Comparison of ENCODE assay signal across 9 cellular contexts in the genomic region with DNA sequence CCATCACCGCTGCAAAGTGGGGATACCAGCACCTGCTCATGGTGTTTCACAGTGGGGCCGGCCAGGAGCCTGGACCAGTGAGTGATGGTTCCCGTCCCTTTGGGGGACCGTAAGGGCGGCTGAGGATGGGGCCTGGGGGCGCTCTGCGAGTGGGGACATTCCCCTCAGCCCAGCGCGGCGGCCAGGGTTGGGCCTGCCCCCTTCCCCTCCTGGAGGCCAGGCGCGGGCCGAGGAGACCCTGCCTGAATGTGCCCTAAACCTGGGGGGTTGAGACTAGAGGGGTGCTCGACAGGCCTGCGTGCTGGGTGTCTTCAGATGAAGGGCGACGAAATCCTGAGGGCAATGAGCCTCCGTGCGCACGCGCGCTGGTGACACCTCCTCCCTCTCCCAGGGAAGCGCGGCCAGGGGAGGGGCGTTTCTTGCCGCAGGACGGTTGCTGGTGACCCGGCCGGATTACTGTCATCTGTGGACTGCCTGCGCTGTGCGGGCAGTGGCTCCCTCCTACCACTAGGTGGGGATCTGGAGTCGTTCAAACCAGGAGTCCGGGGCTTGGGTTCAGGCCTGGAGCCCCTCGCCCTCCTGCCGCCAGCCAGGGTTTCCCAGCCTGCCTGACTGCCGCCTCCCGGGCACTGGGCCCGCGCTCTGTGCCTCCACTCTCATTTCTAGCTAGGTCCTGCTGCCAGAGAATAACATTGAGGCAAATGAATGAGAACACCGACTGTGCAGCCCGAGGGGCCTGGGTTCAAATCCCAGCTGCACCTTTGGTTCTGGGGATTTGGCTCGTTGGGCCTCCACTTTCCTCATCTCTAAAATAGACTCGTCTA. TPM values are rescaled to one million over a fixed set of nuclear protein-coding genes. Genes with fewer than 3 reads are reported as not detected.
DNase-seq lines count a peak whose midpoint lies in the region; ATAC-seq and TF ChIP-seq lines count a peak whose summit lies in the region.
"Had no signal": no experiment of that assay in that cellular context is flagged by ENCODE, and none has a peak within 500 bp of the region (broad histone marks: within the 10 kb centered on the region; RNA-seq: fewer than 3 reads in every experiment).

No MANE protein-coding gene starts in this region.

- ATAC-seq in HCT116 (peak; percentile 85), activated B cell treated with CpG ODN at 0.5 μM for 24 hours (ENCODE audit: low read depth) (peak; percentile 67), left lobe of liver (peak; percentile 77)

- CTCF ChIA-PET in HCT116 (lab: Charles Lee) (interaction anchor here (0.7 to 5.0 kb wide), 11 partner anchors 8 to 693 kb away, joined by 3 to 28 read pairs (median 5); no protein-coding TSS in a partner anchor), activated B cell treated with CpG ODN at 0.5 μM for 24 hours (lab: Charles Lee) (interaction anchor here (0.6 to 1.0 kb wide), 2 partner anchors 10 to 214 kb away, joined by 3 read pairs; no protein-coding TSS in a partner anchor)

- no peaks in the 10 kb centered on the region for H3K79me2 ChIP-seq in HCT116 (ENCODE audit: insufficient read depth, low read length)

- H3K9me3 Mint-ChIP-seq in activated B cell treated with CpG ODN at 0.5 μM for 24 hours, result no peaks in the 10 kb centered on the region

- no peak overlapping the region for H3K27ac Mint-ChIP-seq in activated B cell treated with CpG ODN at 0.5 μM for 24 hours

- peak overlapping the region in 1 of 2 experiments; percentile 20; a peak in 2 of 4 replicates for H3K4me3 ChIP-seq in HCT116 (replicated peaks in 1 of 2; ENCODE audit: low read depth in 1 of 2, low read length in 2 of 2)

- DNase-seq in COLO829 (ENCODE audit: low spot score), result peak; percentile 91
- peak; percentile 89 for DNase-seq in HCT116 (ENCODE audit: low read depth, low spot score)
- DNase-seq in NCI-H2227 (lab: John Stamatoyannopoulos, UW; ENCODE audit: unreplicated experiment), result peak; percentile 85
- DNase-seq in activated B cell treated with CpG ODN at 0.5 μM for 24 hours, result no peak
- peak; percentile 87 for DNase-seq in dermis blood vessel endothelial cell
- peak; percentile 80 for DNase-seq in left lobe of liver (ENCODE audit: low spot score)
- peak; percentile 67 to 77 for DNase-seq in stimulated activated CD4-positive, alpha-beta T cell treated with anti-CD3 and anti-CD28 coated beads, Interleukin-2, amount 100 ng/mL, for 24 hours
- no peak for DNase-seq in NCI-H128 (lab: John Stamatoyannopoulos, UW; ENCODE audit: unreplicated experiment)

- peak overlapping the region; percentile 71 for H3K27ac ChIP-seq in HCT116 (ENCODE audit: low read depth, low read length)

- H3K4me1 ChIP-seq in HCT116 (ENCODE audit: control insufficient read depth in 1 of 2, insufficient read depth in 2 of 2, low read length in 2 of 2), result peaks cover 43 to 49% of the 10 kb centered on the region in 2 experiments

- peak overlapping the region; percentile 28 for H3K9ac ChIP-seq in HCT116 (ENCODE audit: low read length)

- RAD21 ChIA-PET in HCT116 (lab: Charles Lee; ENCODE audit: low non-redundant PET in 1 of 2, low total read pairs in 2 of 2, uncharacterized antibody in 2 of 2, unreplicated experiment in 2 of 2), result interaction anchor here (0.9 to 1.3 kb wide), 4 partner anchors 134 to 167 kb away, joined by 3 to 6 read pairs (median 4); no protein-coding TSS in a partner anchor

- H2AFZ ChIP-seq in HCT116 (ENCODE audit: low read depth, low read length, poor library complexity, severe bottlenecking), result peak overlapping the region; percentile 81

- peaks cover 8% of the 10 kb centered on the region for H3K4me1 Mint-ChIP-seq in activated B cell treated with CpG ODN at 0.5 μM for 24 hours

- peaks cover 34% of the 10 kb centered on the region for H3K27me3 Mint-ChIP-seq in activated B cell treated with CpG ODN at 0.5 μM for 24 hours

- no peaks in the 10 kb centered on the region for H3K9me3 ChIP-seq in HCT116 (ENCODE audit: control insufficient read depth in 1 of 2, insufficient read depth in 1 of 2, low read depth in 1 of 2, low read length in 2 of 2)

- intact Hi-C loops in HCT116 (cut with micrococcal nuclease), result loop anchor here (1.0 kb wide), 3 partner anchors 135 to 693 kb away; no protein-coding TSS in a partner anchor
- intact Hi-C loops in activated B cell treated with CpG ODN at 0.5 μM for 24 hours (cut with micrococcal nuclease), result loop anchor here (1.0 kb wide), 2 partner anchors 135 to 421 kb away; no protein-coding TSS in a partner anchor

- no peaks in the 10 kb centered on the region for H3K36me3 Mint-ChIP-seq in activated B cell treated with CpG ODN at 0.5 μM for 24 hours (ENCODE audit: low read depth)

- TF ChIP-seq POLR2A in HCT116 (IDR thresholded peaks at IDR 0.05; ENCODE audit: borderline replicate concordance, extremely low read depth, insufficient read depth, insufficient read length), result no peak

- peak overlapping the region; percentile 62 for H3K4me2 ChIP-seq in HCT116 (ENCODE audit: low read length)

- POLR2A ChIA-PET in HCT116 (lab: Charles Lee), result no interaction called here
- POLR2A ChIA-PET in activated B cell treated with CpG ODN at 0.5 μM for 24 hours (lab: Charles Lee), result no interaction called here

- TF ChIP-seq CTCF in HCT116 (IDR thresholded peaks at IDR 0.05 in 2 of 3, conservative IDR thresholded peaks at IDR 0.05 in 1 of 3; ENCODE audit: borderline replicate concordance in 1 of 3, insufficient read depth in 1 of 3, low read depth in 2 of 3, low read length in 2 of 3) (peak; percentile 96 to 100 (median 99)), activated B cell treated with CpG ODN at 0.5 μM for 24 hours (IDR thresholded peaks at IDR 0.05) (peak; percentile 74)

- no peak overlapping the region for H3K4me3 Mint-ChIP-seq in activated B cell treated with CpG ODN at 0.5 μM for 24 hours

- peak; percentile 99 for TF ChIP-seq RAD21 in HCT116 (IDR thresholded peaks at IDR 0.05; ENCODE audit: low read depth)

- H3K9me2 ChIP-seq in HCT116 (ENCODE audit: insufficient read depth), result no peaks in the 10 kb centered on the region

- no peaks in the 10 kb centered on the region for H4K20me1 ChIP-seq in HCT116 (ENCODE audit: insufficient read depth)

- H3K27me3 ChIP-seq in HCT116 (ENCODE audit: insufficient read depth, low read length), result no peaks in the 10 kb centered on the region

- no TSS peak for BruUV-seq in HCT116 (replicated peaks; lab: Mats Ljungman, UMichigan)

- H3K36me3 ChIP-seq in HCT116 (ENCODE audit: control insufficient read depth in 1 of 2, insufficient read depth in 2 of 2, low read length in 2 of 2), result no peaks in the 10 kb centered on the region

TF ChIP-seq in HCT116, 20 proteins besides CTCF, POLR2A, EP300 and RAD21:
- TF ChIP-seq MAX (IDR thresholded peaks at IDR 0.05), result no peak
- TF ChIP-seq YY1 (IDR thresholded peaks at IDR 0.05; ENCODE audit: extremely low read depth, insufficient replicate concordance, low read depth, low read length), result peak; percentile 41
- 0 out of 2 replicates have a peak, but pooled peaks have one; percentile 50 for TF ChIP-seq CBX3 (IDR thresholded peaks at IDR 0.05; ENCODE audit: low read depth)
- no peak for TF ChIP-seq ZNF274 (IDR thresholded peaks at IDR 0.05; ENCODE audit: low read depth, low read length)
- TF ChIP-seq JUND (IDR thresholded peaks at IDR 0.05), result no peak
- peak; percentile 39; the same call in 1 of the 2 replicates for TF ChIP-seq POLR2AphosphoS5 (IDR thresholded peaks at IDR 0.05; ENCODE audit: low read depth, low read length)
- TF ChIP-seq CEBPB (IDR thresholded peaks at IDR 0.05; ENCODE audit: low read depth), result no peak

RNA-seq across cellular contexts. Expression of gene TBX2, which starts 17.1 kb away (rescaled TPM):
- total RNA-seq in HCT116 (2021; ENCODE audit: unreplicated experiment) (0.71 TPM), activated B cell treated with CpG ODN at 0.5 μM for 24 hours (not detected in 2 replicates), dermis blood vessel endothelial cell (0.09 and 0.34 TPM in 2 replicates), left lobe of liver (7.4 TPM)
- polyA plus RNA-seq in HCT116 (2012), result 0.09 and 0.42 TPM in 2 replicates
- total RNA-seq: T-helper 2 cell treated with Interferon-gamma antibody and Interleukin-4, amounts not matched to agents 100 ng/mL and 5 ng/mL, for 36 hours had no signal

RNA-seq across cellular contexts. Expression of gene TBX4, which starts 35.5 kb away (rescaled TPM):
- total RNA-seq in HCT116 (2021; ENCODE audit: unreplicated experiment) (0.27 TPM), activated B cell treated with CpG ODN at 0.5 μM for 24 hours (not detected in 2 replicates), dermis blood vessel endothelial cell (not detected in 2 replicates), left lobe of liver (not detected)
- 0.36 and 0.41 TPM in 2 replicates for polyA plus RNA-seq in HCT116 (2012)
- total RNA-seq: T-helper 2 cell treated with Interferon-gamma antibody and Interleukin-4, amounts not matched to agents 100 ng/mL and 5 ng/mL, for 36 hours had no signal

Comparison
In these comparisons a context has a peak if more than half of its experiments do, and no peak if none do; other contexts are left out.
1. DNase-seq: peak in COLO829 (single experiment), HCT116 (single experiment), NCI-H2227 (single experiment), dermis blood vessel endothelial cell (single experiment), left lobe of liver (single experiment) and stimulated activated CD4-positive, alpha-beta T cell treated with anti-CD3 and anti-CD28 coated beads, Interleukin-2, amount 100 ng/mL, for 24 hours (2 of 2); none in activated B cell treated with CpG ODN at 0.5 μM for 24 hours (single experiment) and NCI-H128 (single experiment).
2. Peak in every context shown above with its lines, with median percentiles within 50 percentile points of each other: ATAC-seq.